In the genomic region with DNA sequence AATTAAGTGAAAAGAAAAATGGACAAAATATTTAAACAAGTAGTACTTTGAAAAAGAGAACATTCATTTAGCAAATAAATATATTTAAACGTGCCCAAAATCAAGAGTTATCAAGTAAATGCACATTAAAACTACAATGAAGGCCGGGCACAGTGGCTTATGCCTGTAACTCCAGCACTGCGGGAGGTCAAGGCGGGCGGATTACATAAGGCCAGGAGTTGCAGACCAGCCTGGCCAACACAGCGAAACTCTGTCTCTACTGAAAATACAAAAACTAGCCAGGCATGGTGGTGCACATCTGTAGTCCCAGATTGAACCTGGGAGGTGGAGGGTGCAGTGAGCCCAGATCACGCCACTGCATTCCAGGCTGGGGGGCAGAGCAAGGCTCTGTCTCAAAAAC, we compare ENCODE assay signal across 18 cellular contexts.
"Had no signal": no experiment of that assay in that cellular context is flagged by ENCODE, and none has a peak within 500 bp of the region (broad histone marks: within the 10 kb centered on the region; RNA-seq: fewer than 3 reads in every experiment).

No MANE protein-coding gene starts in this region.

- H3K27me3 Mint-ChIP-seq: activated CD4-positive, alpha-beta T cell treated with anti-CD3 and anti-CD28 coated beads, Interleukin-2, amount 10 ng/mL, durations not matched to agents 7 days and 5 days; activated naive CD8-positive, alpha-beta T cell; stimulated activated naive CD8-positive, alpha-beta T cell treated with anti-CD3 and anti-CD28 coated beads, Interleukin-15, Interleukin-2, amounts not matched to agents 100 ng/mL and 50 ng/mL, for 24 hours had no signal

- H3K9me3 Mint-ChIP-seq: stimulated activated naive CD8-positive, alpha-beta T cell treated with anti-CD3 and anti-CD28 coated beads, Interleukin-15, Interleukin-2, amounts not matched to agents 100 ng/mL and 50 ng/mL, for 24 hours had no signal

- H3K4me3 Mint-ChIP-seq: activated CD4-positive, alpha-beta T cell treated with anti-CD3 and anti-CD28 coated beads, Interleukin-2, amount 10 ng/mL, durations not matched to agents 7 days and 5 days; activated naive CD8-positive, alpha-beta T cell; neural progenitor cell had no signal

- DNase-seq: activated CD4-positive, alpha-beta T cell treated with anti-CD3 and anti-CD28 coated beads, Interleukin-2, amount 10 ng/mL, durations not matched to agents 7 days and 5 days; activated CD8-positive, alpha-beta memory T cell treated with anti-CD3 and anti-CD28 coated beads for 24 hours; activated effector memory CD4-positive, alpha-beta T cell treated with Interleukin-2 at 50 U/mL for 16 hours; caudate nucleus; effector CD4-positive, alpha-beta T cell; foreskin melanocyte; heart left ventricle; left lung; retina; stimulated activated CD4-positive, alpha-beta T cell treated with anti-CD3 and anti-CD28 coated beads, Interleukin-15, amount 100 ng/mL, for 24 hours; stimulated activated CD4-positive, alpha-beta T cell treated with anti-CD3 and anti-CD28 coated beads, Interleukin-4, amount 100 ng/mL, for 24 hours; T1000 had no signal

- H3K27ac ChIP-seq: neural progenitor cell, parathyroid adenoma had no signal

- H3K9me3 ChIP-seq: heart left ventricle, left lung, vagina had no signal

- H3K27me3 ChIP-seq: heart left ventricle, left lung, neural progenitor cell, vagina had no signal

- H3K27ac Mint-ChIP-seq: activated CD4-positive, alpha-beta T cell treated with anti-CD3 and anti-CD28 coated beads, Interleukin-2, amount 10 ng/mL, durations not matched to agents 7 days and 5 days; activated naive CD8-positive, alpha-beta T cell; neural progenitor cell; stimulated activated naive CD8-positive, alpha-beta T cell treated with anti-CD3 and anti-CD28 coated beads, Interleukin-15, Interleukin-2, amounts not matched to agents 100 ng/mL and 50 ng/mL, for 24 hours had no signal

- H3K4me3 ChIP-seq: coronary artery, left lung, neural progenitor cell, vagina had no signal

- H3K36me3 ChIP-seq: heart left ventricle, left lung, neural progenitor cell, vagina had no signal

- H3K4me1 Mint-ChIP-seq: neural progenitor cell had no signal

- H3K4me1 ChIP-seq: neural progenitor cell, parathyroid adenoma had no signal
